ENCODE assay signal across 1 cellular context in the genomic region with DNA sequence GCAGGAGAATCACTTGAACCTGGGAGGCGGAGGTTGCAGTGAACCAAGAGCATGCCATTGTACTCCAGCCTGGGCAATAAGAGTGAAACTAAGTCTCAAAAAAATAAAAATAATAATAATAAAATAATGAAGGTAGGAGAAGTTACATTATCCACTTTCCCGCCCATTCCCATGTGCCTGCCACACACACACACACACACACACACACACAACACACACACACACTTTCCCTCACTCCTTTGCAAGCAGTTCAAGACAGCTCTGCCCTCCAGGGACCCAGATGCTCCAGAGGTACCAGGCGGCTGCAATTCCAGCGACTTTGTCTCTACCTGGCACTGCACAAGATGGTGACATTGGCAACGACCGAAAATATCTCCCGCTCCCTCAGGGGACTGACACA.
TF ChIP-seq lines count a peak whose summit lies in the region.

No MANE protein-coding gene starts in this region.

TF ChIP-seq in H1, 55 proteins besides CTCF, POLR2A, EP300 and RAD21:
- no peak for TF ChIP-seq GTF2F1 (IDR thresholded peaks at IDR 0.05; ENCODE audit: borderline replicate concordance, low read depth, low read length)
- TF ChIP-seq, protein P1, sequence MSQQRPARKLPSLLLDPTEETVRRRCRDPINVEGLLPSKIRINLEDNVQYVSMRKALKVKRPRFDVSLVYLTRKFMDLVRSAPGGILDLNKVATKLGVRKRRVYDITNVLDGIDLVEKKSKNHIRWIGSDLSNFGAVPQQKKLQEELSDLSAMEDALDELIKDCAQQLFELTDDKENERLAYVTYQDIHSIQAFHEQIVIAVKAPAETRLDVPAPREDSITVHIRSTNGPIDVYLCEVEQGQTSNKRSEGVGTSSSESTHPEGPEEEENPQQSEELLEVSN (IDR thresholded peaks at IDR 0.05): peak; percentile 96
- peak; percentile 29 for TF ChIP-seq KDM4A (IDR thresholded peaks at IDR 0.05; ENCODE audit: low read depth, low read length, severe bottlenecking)
- TF ChIP-seq, protein P2, sequence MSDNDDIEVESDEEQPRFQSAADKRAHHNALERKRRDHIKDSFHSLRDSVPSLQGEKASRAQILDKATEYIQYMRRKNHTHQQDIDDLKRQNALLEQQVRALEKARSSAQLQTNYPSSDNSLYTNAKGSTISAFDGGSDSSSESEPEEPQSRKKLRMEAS (IDR thresholded peaks at IDR 0.05): peak; percentile 81
TF ChIP-seq in H1: peak in this region for 3.
